ENCODE assay signal across 16 cellular contexts in genomic region chr2:95240556-95240955, GRCh38. TPM values are rescaled to one million over a fixed set of nuclear protein-coding genes. Genes with fewer than 3 reads are reported as not detected.
DNase-seq lines count a peak whose midpoint lies in the region; ATAC-seq and TF ChIP-seq lines count a peak whose summit lies in the region.
"Had no signal": no experiment of that assay in that cellular context is flagged by ENCODE, and none has a peak within 500 bp of the region (broad histone marks: within the 10 kb centered on the region; RNA-seq: fewer than 3 reads in every experiment).

No MANE protein-coding gene starts in this region.

- intact Hi-C loops in IMR-90 (cut with micrococcal nuclease): no loop called here

- H3K4me3 Mint-ChIP-seq in natural killer cell treated with Interleukin-12 subunit alpha and Interleukin-12 subunit beta and Interleukin-15 and Interleukin-18, amount 100 ng/mL, for 72 hours: no peak overlapping the region
- H3K4me3 Mint-ChIP-seq: CD8-positive, alpha-beta memory T cell had no signal

- no peak overlapping the region for H3K14ac ChIP-seq in IMR-90 (replicated peaks; ENCODE audit: low read depth, low read length)

- no peak overlapping the region for H3K27ac Mint-ChIP-seq in natural killer cell treated with Interleukin-12 subunit alpha and Interleukin-12 subunit beta and Interleukin-15 and Interleukin-18, amount 100 ng/mL, for 72 hours
- H3K27ac Mint-ChIP-seq: CD8-positive, alpha-beta memory T cell had no signal

- H3K9me3 ChIP-seq in IMR-90 (ENCODE audit: control insufficient read depth, insufficient read depth, low read length): peaks cover 11% of the 10 kb centered on the region
- peaks cover 4% of the 10 kb centered on the region for H3K9me3 ChIP-seq in RWPE2 (ENCODE audit: severe bottlenecking)
- H3K9me3 ChIP-seq: HAP-1 had no signal

- peaks cover 14% of the 10 kb centered on the region for H3K9me3 Mint-ChIP-seq in natural killer cell treated with Interleukin-12 subunit alpha and Interleukin-12 subunit beta and Interleukin-15 and Interleukin-18, amount 100 ng/mL, for 72 hours

- H2AK5ac ChIP-seq in IMR-90 (ENCODE audit: low read depth, low read length): no peak overlapping the region

- DNase-seq in IMR-90: no peak
- DNase-seq in RWPE2 (ENCODE audit: low spot score): no peak
- DNase-seq in epithelial cell of prostate (ENCODE audit: low read depth, low spot score): no peak
- peak; percentile 27 for DNase-seq in myocyte (ENCODE audit: low read depth)
- DNase-seq in natural killer cell treated with Interleukin-12 subunit alpha and Interleukin-12 subunit beta and Interleukin-15 and Interleukin-18, amount 100 ng/mL, for 72 hours (ENCODE audit: low spot score): no peak
- no peak for DNase-seq in NCI-H2107 treated with DMSO at 0.1 percent for 48 hours (lab: John Stamatoyannopoulos, UW; ENCODE audit: unreplicated experiment)
- no peak for DNase-seq in SIG-M5 treated with dmso at 0.1 percent for 504 hours (lab: John Stamatoyannopoulos, UW; ENCODE audit: unreplicated experiment)
- DNase-seq: 8988T; AML-193; Caco-2; CD8-positive, alpha-beta memory T cell; DMS53; GF-D8 had no signal

- no peak overlapping the region for H3K4ac ChIP-seq in IMR-90 (ENCODE audit: low read depth, low read length)

- no peak overlapping the region for H2BK15ac ChIP-seq in IMR-90 (ENCODE audit: low read depth, low read length)

- dilution Hi-C loops in IMR-90 (cut with HindIII; ENCODE audit: low sequenced_read_pairs, unreplicated experiment): no loop called here

- H3K4me1 ChIP-seq in IMR-90 (ENCODE audit: control insufficient read depth, insufficient read depth, low read length) (no peaks in the 10 kb centered on the region), RWPE2 (ENCODE audit: insufficient read depth, poor library complexity, severe bottlenecking) (peaks cover 6% of the 10 kb centered on the region)
- H3K4me1 ChIP-seq: BLaER1, Caco-2, HAP-1 had no signal

- WGBS in IMR-90 (ENCODE audit: extremely low coverage in 2 of 2, insufficient read length in 1 of 2), 2 experiments: 40% methylated on average over 1 of the region's 5 CpGs; no CpG with 5 or more reads in 1 of the 2 experiments

- no peaks in the 10 kb centered on the region for H3K36me3 ChIP-seq in IMR-90 (ENCODE audit: control insufficient read depth, insufficient read depth, low read length)
- no peaks in the 10 kb centered on the region for H3K36me3 ChIP-seq in RWPE2 (ENCODE audit: low read depth)
- H3K36me3 ChIP-seq: HAP-1 had no signal

- H2AFZ ChIP-seq in IMR-90 (replicated peaks; ENCODE audit: low read length, poor library complexity): peak overlapping the region; percentile 51

- H3K4me3 ChIP-seq in IMR-90 (ENCODE audit: insufficient read depth, low read depth, low read length): no peak overlapping the region
- H3K4me3 ChIP-seq in RWPE2 (ENCODE audit: severe bottlenecking): no peak overlapping the region
- H3K4me3 ChIP-seq: BLaER1, HAP-1 had no signal

- no TSS peak for BruUV-seq in IMR-90 (replicated peaks; lab: Mats Ljungman, UMichigan)

- CTCF ChIA-PET in IMR-90 (lab: Yijun Ruan, JAX): no interaction called here

- H3K9me1 ChIP-seq in IMR-90 (ENCODE audit: insufficient read depth, low read length): no peaks in the 10 kb centered on the region

- H3K79me1 ChIP-seq in IMR-90 (ENCODE audit: low read depth in 1 of 2, low read length in 2 of 2): no peaks in the 10 kb centered on the region

- no peak for TF ChIP-seq CTCF in IMR-90 (conservative IDR thresholded peaks at IDR 0.05; ENCODE audit: low read depth, low read length)
- TF ChIP-seq CTCF in RWPE2 (IDR thresholded peaks at IDR 0.05; ENCODE audit: poor library complexity, severe bottlenecking): no peak

- no peaks in the 10 kb centered on the region for H3K4me1 Mint-ChIP-seq in natural killer cell treated with Interleukin-12 subunit alpha and Interleukin-12 subunit beta and Interleukin-15 and Interleukin-18, amount 100 ng/mL, for 72 hours (ENCODE audit: low read depth in 2 of 2)
- H3K4me1 Mint-ChIP-seq: CD8-positive, alpha-beta memory T cell had no signal

- no peak overlapping the region for H3K56ac ChIP-seq in IMR-90 (ENCODE audit: extremely low read depth, insufficient read depth, low read length)

- H3K27ac ChIP-seq in IMR-90 (ENCODE audit: insufficient read depth, low read length) (no peak overlapping the region), RWPE2 (ENCODE audit: poor library complexity, severe bottlenecking) (peak overlapping the region; percentile 49), epithelial cell of prostate (peak overlapping the region; percentile 83)
- H3K27ac ChIP-seq: BLaER1 had no signal

- POLR2A ChIA-PET in IMR-90 (lab: Charles Lee; ENCODE audit: unreplicated experiment): no interaction called here

- no peak for ATAC-seq in IMR-90 (ENCODE audit: low read depth)
- ATAC-seq in RWPE2 (ENCODE audit: low read depth): no peak
- ATAC-seq in natural killer cell treated with Interleukin-12 subunit alpha and Interleukin-12 subunit beta and Interleukin-15 and Interleukin-18, amount 100 ng/mL, for 72 hours: no peak

- in situ Hi-C loops in IMR-90 (cut with MboI; ENCODE audit: low sequenced_read_pairs): no loop called here

- H3K23ac ChIP-seq in IMR-90 (ENCODE audit: low read depth, low read length): no peak overlapping the region

- no peak overlapping the region for H2AK9ac ChIP-seq in IMR-90 (replicated peaks; ENCODE audit: low read depth, low read length, poor library complexity)

- H2BK5ac ChIP-seq in IMR-90 (ENCODE audit: low read depth, low read length, poor library complexity, severe bottlenecking): no peak overlapping the region

- no peaks in the 10 kb centered on the region for H4K20me1 ChIP-seq in IMR-90 (ENCODE audit: insufficient read depth, low read length)
- H4K20me1 ChIP-seq: BLaER1 had no signal

- no peak overlapping the region for H3K18ac ChIP-seq in IMR-90 (ENCODE audit: low read depth, low read length)

- H2BK20ac ChIP-seq in IMR-90 (ENCODE audit: low read depth, low read length): no peak overlapping the region

- TF ChIP-seq RAD21 in IMR-90 (IDR thresholded peaks at IDR 0.05; ENCODE audit: low read length): no peak

- H3K27me3 ChIP-seq in IMR-90 (ENCODE audit: control insufficient read depth, insufficient read depth, low read length) (no peaks in the 10 kb centered on the region), RWPE2 (ENCODE audit: insufficient read depth, poor library complexity, severe bottlenecking) (no peaks in the 10 kb centered on the region)
- H3K27me3 ChIP-seq: BLaER1 had no signal

- peaks cover 32% of the 10 kb centered on the region for H3K36me3 Mint-ChIP-seq in natural killer cell treated with Interleukin-12 subunit alpha and Interleukin-12 subunit beta and Interleukin-15 and Interleukin-18, amount 100 ng/mL, for 72 hours

- no peak overlapping the region for H2BK120ac ChIP-seq in IMR-90 (ENCODE audit: low read depth, low read length)

- no peak overlapping the region for H4K5ac ChIP-seq in IMR-90 (ENCODE audit: low read depth, low read length)

- H3K4me2 ChIP-seq in IMR-90 (ENCODE audit: low read depth, low read length): no peak overlapping the region
- H3K4me2 ChIP-seq: BLaER1 had no signal

- no peak overlapping the region for H4K8ac ChIP-seq in IMR-90 (ENCODE audit: low read depth in 2 of 2, low read length in 2 of 2)

- peaks cover 0 to 6% of the 10 kb centered on the region in 2 donors for H3K27me3 Mint-ChIP-seq in natural killer cell treated with Interleukin-12 subunit alpha and Interleukin-12 subunit beta and Interleukin-15 and Interleukin-18, amount 100 ng/mL, for 72 hours

- TF ChIP-seq POLR2A in IMR-90 (IDR thresholded peaks at IDR 0.05; ENCODE audit: low read depth, low read length): no peak

- no peak overlapping the region for H4K91ac ChIP-seq in IMR-90 (ENCODE audit: insufficient read depth, low read depth, low read length)

- H3K9ac ChIP-seq in IMR-90 (ENCODE audit: low read depth, low read length): no peak overlapping the region
- H3K9ac ChIP-seq: BLaER1 had no signal

TF ChIP-seq in IMR-90, 13 proteins besides CTCF, POLR2A, EP300 and RAD21 (continues in another document):
- TF ChIP-seq ELK1 (IDR thresholded peaks at IDR 0.05; ENCODE audit: borderline replicate concordance, low read depth, low read length) (no peak), CEBPB (IDR thresholded peaks at IDR 0.05; ENCODE audit: low read depth, low read length) (no peak), NFE2L2 (IDR thresholded peaks at IDR 0.05; ENCODE audit: low read depth, low read length) (no peak), MXI1 (IDR thresholded peaks at IDR 0.05; ENCODE audit: borderline replicate concordance, low read depth, low read length) (no peak), SMC3 (IDR thresholded peaks at IDR 0.05; ENCODE audit: low read depth, low read length) (no peak)

RNA-seq across cellular contexts. Expression of gene ZNF892, which starts 33.2 kb away (rescaled TPM):
- total RNA-seq in IMR-90 (2012; rRNA removed) (2.2 and 2.7 TPM in 2 replicates), myocyte (4.5 and 5.9 TPM in 2 replicates)
- 0.46 and 0.49 TPM in 2 replicates for polyA plus RNA-seq in IMR-90 (2012; rRNA removed)
- polyA plus RNA-seq in IMR-90 (2012; cell fraction: cytosol; rRNA removed): 0.33 and 1.6 TPM in 2 replicates
- polyA plus RNA-seq in IMR-90 (2012; cell fraction: nucleus; rRNA removed; ENCODE audit: low replicate concordance): 0.22 and 0.57 TPM in 2 replicates
- 1.6 TPM for polyA plus RNA-seq in myocyte (2012)
- total RNA-seq in natural killer cell treated with Interleukin-12 subunit alpha and Interleukin-12 subunit beta and Interleukin-15 and Interleukin-18, amount 100 ng/mL, for 72 hours: 1 to 10 TPM; 4.1 to 4.4 TPM

RNA-seq across cellular contexts. Expression of gene PROM2, which starts 33.7 kb away (rescaled TPM):
- not detected in 2 replicates for total RNA-seq in IMR-90 (2012; rRNA removed)
- polyA plus RNA-seq in IMR-90 (2012; rRNA removed): 0.26 and 0.65 TPM in 2 replicates
- 0.01 and 0.21 TPM in 2 replicates for polyA plus RNA-seq in IMR-90 (2012; cell fraction: cytosol; rRNA removed)
- polyA plus RNA-seq in IMR-90 (2012; cell fraction: nucleus; rRNA removed; ENCODE audit: low replicate concordance): 2.3 and 4.0 TPM in 2 replicates
- 0.64 and 0.83 TPM in 2 replicates for total RNA-seq in myocyte
- 1.6 TPM for polyA plus RNA-seq in myocyte (2012)
- total RNA-seq in natural killer cell treated with Interleukin-12 subunit alpha and Interleukin-12 subunit beta and Interleukin-15 and Interleukin-18, amount 100 ng/mL, for 72 hours: 1 to 10 TPM in 1 of 2 donors, under 1 TPM in 1; 0.95 to 1.1 TPM
- total RNA-seq: HT1080 had no signal
- polyA plus RNA-seq: CD8-positive, alpha-beta memory T cell had no signal

RNA-seq across cellular contexts. Expression of gene KCNIP3, which starts 56.6 kb away (rescaled TPM):
- total RNA-seq in IMR-90 (2012; rRNA removed): 0.72 and 0.83 TPM in 2 replicates
- 1.4 TPM in 2 replicates for polyA plus RNA-seq in IMR-90 (2012; rRNA removed)
- 0.53 and 1.3 TPM in 2 replicates for polyA plus RNA-seq in IMR-90 (2012; cell fraction: cytosol; rRNA removed)
- 1.5 and 3.2 TPM in 2 replicates for polyA plus RNA-seq in IMR-90 (2012; cell fraction: nucleus; rRNA removed; ENCODE audit: low replicate concordance)
- 4.9 and 12.5 TPM in 2 replicates for total RNA-seq in myocyte
- polyA plus RNA-seq in myocyte (2012): 2.7 TPM
- total RNA-seq in natural killer cell treated with Interleukin-12 subunit alpha and Interleukin-12 subunit beta and Interleukin-15 and Interleukin-18, amount 100 ng/mL, for 72 hours: not detected
- total RNA-seq: Caco-2; CD8-positive, alpha-beta memory T cell had no signal
- polyA plus RNA-seq: CD8-positive, alpha-beta memory T cell had no signal
